28 cellular contexts compared by ENCODE assay signal in genomic region chr3:175179055-175179454, GRCh38.
DNase-seq lines count a peak whose midpoint lies in the region; ATAC-seq, FAIRE-seq and TF ChIP-seq lines count a peak whose summit lies in the region.
"Had no signal": no experiment of that assay in that cellular context is flagged by ENCODE, and none has a peak within 500 bp of the region (broad histone marks: within the 10 kb centered on the region; RNA-seq: fewer than 3 reads in every experiment).

No MANE protein-coding gene starts in this region.

- FAIRE-seq in astrocyte (lab: Jason Lieb, UNC) = no peak
- FAIRE-seq: G401.6, GM19239 had no signal

- H3K27me3 Mint-ChIP-seq in astrocyte (ENCODE audit: low read depth, unreplicated experiment) = no peaks in the 10 kb centered on the region
- no peaks in the 10 kb centered on the region for H3K27me3 Mint-ChIP-seq in activated naive CD4-positive, alpha-beta T cell treated with anti-CD3 and anti-CD28 coated beads, Interleukin-2, amount 10 ng/mL, durations not matched to agents 7 days and 5 days
- H3K27me3 Mint-ChIP-seq: activated naive CD8-positive, alpha-beta T cell; IgD-negative memory B cell; naive thymus-derived CD4-positive, alpha-beta T cell had no signal

- ATAC-seq in right lobe of liver = peak; percentile 36 to 98 (median 60)
- no peak for ATAC-seq in HG03460 (IDR thresholded peaks at IDR 0.05; ENCODE audit: unreplicated experiment)
- no peak for ATAC-seq in GM18870 (IDR thresholded peaks at IDR 0.05; ENCODE audit: unreplicated experiment)
- no peak for ATAC-seq in HG03159 (IDR thresholded peaks at IDR 0.05; ENCODE audit: unreplicated experiment)
- ATAC-seq: heart left ventricle; naive thymus-derived CD4-positive, alpha-beta T cell had no signal

- no peak overlapping the region for H3K27ac ChIP-seq in astrocyte (ENCODE audit: low read depth, low read length)
- no peak overlapping the region for H3K27ac ChIP-seq in right lobe of liver
- H3K27ac ChIP-seq: brain microvascular endothelial cell, coronary artery, heart left ventricle, ovary, sigmoid colon, tibial artery had no signal

- no peaks in the 10 kb centered on the region for H3K9me3 Mint-ChIP-seq in astrocyte (ENCODE audit: unreplicated experiment)
- H3K9me3 Mint-ChIP-seq in activated naive CD4-positive, alpha-beta T cell treated with anti-CD3 and anti-CD28 coated beads, Interleukin-2, amount 10 ng/mL, durations not matched to agents 7 days and 5 days = peaks cover 2% of the 10 kb centered on the region

- DNase-seq in DMS53 (lab: John Stamatoyannopoulos, UW) = peak; percentile 86
- DNase-seq in NCI-H146 treated with DMSO at 0.1 percent for 48 hours (lab: John Stamatoyannopoulos, UW; ENCODE audit: unreplicated experiment) = peak; percentile 93
- DNase-seq in astrocyte (ENCODE audit: low read depth) = peak; percentile 43
- no peak for DNase-seq in right lobe of liver
- no peak for DNase-seq in activated naive CD4-positive, alpha-beta T cell treated with anti-CD3 and anti-CD28 coated beads, Interleukin-2, amount 10 ng/mL, durations not matched to agents 7 days and 5 days
- DNase-seq: activated CD4-positive, CD25-positive, alpha-beta regulatory T cell; activated CD8-positive, alpha-beta memory T cell treated with anti-CD3 and anti-CD28 coated beads for 24 hours; AML-193; brain microvascular endothelial cell; COR-L47; heart left ventricle; mesendoderm; naive thymus-derived CD4-positive, alpha-beta T cell; NCI-H2081; NCI-H526 treated with DMSO at 0.1 percent for 48 hours; ovary; sigmoid colon; SK-N-SH; stimulated activated naive CD4-positive, alpha-beta T cell treated with Interleukin-2 at 50 U/mL for 16 hours; tibial artery had no signal

- WGBS in right lobe of liver (ENCODE audit: insufficient coverage, low coverage, low lambda C conversion rate, missing lambda C conversion rate) = 17% methylated on average over 1 of the region's 1 CpG

- H3K4me1 Mint-ChIP-seq in astrocyte (ENCODE audit: low read depth, unreplicated experiment) = no peaks in the 10 kb centered on the region
- H3K4me1 Mint-ChIP-seq in activated naive CD4-positive, alpha-beta T cell treated with anti-CD3 and anti-CD28 coated beads, Interleukin-2, amount 10 ng/mL, durations not matched to agents 7 days and 5 days = no peaks in the 10 kb centered on the region
- H3K4me1 Mint-ChIP-seq: IgD-negative memory B cell; naive thymus-derived CD4-positive, alpha-beta T cell had no signal

- H3K9me3 ChIP-seq in astrocyte (ENCODE audit: insufficient read depth, low read depth, low read length) = no peaks in the 10 kb centered on the region
- H3K9me3 ChIP-seq in right lobe of liver = no peaks in the 10 kb centered on the region
- H3K9me3 ChIP-seq: heart left ventricle, ovary, sigmoid colon, SK-N-SH, tibial artery had no signal

- H3K4me1 ChIP-seq in astrocyte (ENCODE audit: insufficient read depth, low read length) (no peaks in the 10 kb centered on the region), right lobe of liver (peaks cover 0 to 8% (median 3%) of the 10 kb centered on the region in 4 donors)
- H3K4me1 ChIP-seq: heart left ventricle, sigmoid colon had no signal

- H3K36me3 ChIP-seq in astrocyte (ENCODE audit: insufficient read depth, low read length) (no peaks in the 10 kb centered on the region), right lobe of liver (no peaks in the 10 kb centered on the region)
- H3K36me3 ChIP-seq: brain microvascular endothelial cell, heart left ventricle, ovary, sigmoid colon, tibial artery had no signal

- no peak overlapping the region for H3K4me3 ChIP-seq in astrocyte (ENCODE audit: insufficient read depth, low read depth, low read length)
- H3K4me3 ChIP-seq in right lobe of liver = no peak overlapping the region
- H3K4me3 ChIP-seq: coronary artery, heart left ventricle, ovary, sigmoid colon, tibial artery had no signal

- H4K20me1 ChIP-seq in astrocyte (ENCODE audit: insufficient read depth, low read length) = no peaks in the 10 kb centered on the region

- H3K9ac ChIP-seq in astrocyte (ENCODE audit: low read length) = no peak overlapping the region
- H3K9ac ChIP-seq: SK-N-SH had no signal

- no peak overlapping the region for H3K4me3 Mint-ChIP-seq in astrocyte (ENCODE audit: unreplicated experiment)
- no peak overlapping the region for H3K4me3 Mint-ChIP-seq in activated naive CD4-positive, alpha-beta T cell treated with anti-CD3 and anti-CD28 coated beads, Interleukin-2, amount 10 ng/mL, durations not matched to agents 7 days and 5 days
- H3K4me3 Mint-ChIP-seq: activated naive CD8-positive, alpha-beta T cell; IgD-negative memory B cell; naive thymus-derived CD4-positive, alpha-beta T cell had no signal

- intact Hi-C loops in right lobe of liver (cut with DNase I) = no loop called here

- CTCF ChIA-PET in activated naive CD4-positive, alpha-beta T cell treated with anti-CD3 and anti-CD28 coated beads, Interleukin-2, amount 10 ng/mL, durations not matched to agents 7 days and 5 days (lab: Charles Lee) = no interaction called here

- no peak for TF ChIP-seq CTCF in astrocyte (IDR thresholded peaks at IDR 0.05; ENCODE audit: insufficient read depth, low read depth, low read length)
- TF ChIP-seq CTCF in right lobe of liver (IDR thresholded peaks at IDR 0.05) = no peak

- no peak overlapping the region for H3K27ac Mint-ChIP-seq in astrocyte (ENCODE audit: unreplicated experiment)
- no peak overlapping the region for H3K27ac Mint-ChIP-seq in activated naive CD4-positive, alpha-beta T cell treated with anti-CD3 and anti-CD28 coated beads, Interleukin-2, amount 10 ng/mL, durations not matched to agents 7 days and 5 days
- H3K27ac Mint-ChIP-seq: activated naive CD8-positive, alpha-beta T cell; IgD-negative memory B cell; naive thymus-derived CD4-positive, alpha-beta T cell had no signal

- H3K27me3 ChIP-seq in astrocyte (ENCODE audit: insufficient read depth, low read length) = no peaks in the 10 kb centered on the region
- no peaks in the 10 kb centered on the region for H3K27me3 ChIP-seq in right lobe of liver
- H3K27me3 ChIP-seq: brain microvascular endothelial cell, heart left ventricle, ovary, sigmoid colon, tibial artery had no signal

- H3K79me2 ChIP-seq in astrocyte (ENCODE audit: insufficient read depth, low read length) = no peaks in the 10 kb centered on the region

- no peaks in the 10 kb centered on the region for H3K36me3 Mint-ChIP-seq in astrocyte (ENCODE audit: low read depth, unreplicated experiment)
- no peaks in the 10 kb centered on the region for H3K36me3 Mint-ChIP-seq in activated naive CD4-positive, alpha-beta T cell treated with anti-CD3 and anti-CD28 coated beads, Interleukin-2, amount 10 ng/mL, durations not matched to agents 7 days and 5 days
- H3K36me3 Mint-ChIP-seq: activated naive CD8-positive, alpha-beta T cell; IgD-negative memory B cell; naive thymus-derived CD4-positive, alpha-beta T cell had no signal

- no peak for TF ChIP-seq POLR2A in right lobe of liver (IDR thresholded peaks at IDR 0.05)

- no peak overlapping the region for H2AFZ ChIP-seq in astrocyte (ENCODE audit: low read depth, low read length)

- no peak overlapping the region for H3K4me2 ChIP-seq in astrocyte (ENCODE audit: low read length)
- H3K4me2 ChIP-seq: SK-N-SH had no signal

Comparison
In these comparisons a context has a peak if more than half of its experiments do, and no peak if none do; other contexts are left out.
1. DNase-seq: peak in DMS53 (single experiment), NCI-H146 treated with DMSO at 0.1 percent for 48 hours (single experiment) and astrocyte (single experiment); none in right lobe of liver (0 of 3) and activated naive CD4-positive, alpha-beta T cell treated with anti-CD3 and anti-CD28 coated beads, Interleukin-2, amount 10 ng/mL, durations not matched to agents 7 days and 5 days (single experiment).
2. ATAC-seq: peak in right lobe of liver (4 of 4); none in HG03460 (single experiment), GM18870 (single experiment) and HG03159 (single experiment).